ENCODE assay signal across 1 cellular context in genomic region chr11:130063398-130063797, GRCh38.
TF ChIP-seq lines count a peak whose summit lies in the region.

No MANE protein-coding gene starts in this region.

TF ChIP-seq in K562, 482 proteins besides CTCF, POLR2A, EP300 and RAD21 (continues in another document):
- TF ChIP-seq ZSCAN32 (CRISPR knock-in tag; IDR thresholded peaks at IDR 0.05), result no peak
- TF ChIP-seq CGGBP1 (CRISPR knock-in tag; IDR thresholded peaks at IDR 0.05), result no peak
- TF ChIP-seq KDM4B (IDR thresholded peaks at IDR 0.05; ENCODE audit: borderline replicate concordance in 2 of 2, low read depth in 1 of 2), result no peak
- no peak for TF ChIP-seq ZNF395 (CRISPR knock-in tag; IDR thresholded peaks at IDR 0.05)
- TF ChIP-seq RAD51 (IDR thresholded peaks at IDR 0.05; ENCODE audit: borderline replicate concordance, low read depth), result no peak
- TF ChIP-seq BCL6 (CRISPR knock-in tag; IDR thresholded peaks at IDR 0.05), result no peak
- no peak for TF ChIP-seq MLLT1 (IDR thresholded peaks at IDR 0.05)
- TF ChIP-seq ZBTB8A (IDR thresholded peaks at IDR 0.05; ENCODE audit: partially characterized antibody), result no peak
- TF ChIP-seq SMARCA5 (IDR thresholded peaks at IDR 0.05), result peak; percentile 86
- no peak for TF ChIP-seq NKRF (IDR thresholded peaks at IDR 0.05; ENCODE audit: borderline replicate concordance)
- TF ChIP-seq MITF (IDR thresholded peaks at IDR 0.05), result no peak
- TF ChIP-seq ELF1 (tag; IDR thresholded peaks at IDR 0.05), result no peak
- TF ChIP-seq CCNT2 (IDR thresholded peaks at IDR 0.05; ENCODE audit: borderline replicate concordance, extremely low read depth, insufficient read length, low read depth, low read length), result no peak
- TF ChIP-seq CSDE1 (IDR thresholded peaks at IDR 0.05), result no peak
- TF ChIP-seq CBX3 (IDR thresholded peaks at IDR 0.05; ENCODE audit: borderline replicate concordance in 1 of 2, low read length in 2 of 2), result 0 out of 3 replicates have a peak, but pooled peaks of 1 of the 2 experiments have one; percentile 39
- TF ChIP-seq PTRF (tag; IDR thresholded peaks at IDR 0.05), result no peak
- TF ChIP-seq ADNP (tag; IDR thresholded peaks at IDR 0.05), result peak; percentile 98
- no peak for TF ChIP-seq PURB (CRISPR knock-in tag; IDR thresholded peaks at IDR 0.05; ENCODE audit: low read depth)
- TF ChIP-seq FOXJ3 (CRISPR knock-in tag; IDR thresholded peaks at IDR 0.05), result no peak
- TF ChIP-seq YY1 (IDR thresholded peaks at IDR 0.05; ENCODE audit: borderline replicate concordance in 1 of 3, control insufficient read depth in 1 of 3, extremely low read depth in 1 of 3, insufficient read depth in 3 of 3, insufficient read length in 1 of 3, insufficient replicate concordance in 2 of 3, low read depth in 1 of 3, low read length in 2 of 3), result no peak
- TF ChIP-seq KDM1A (IDR thresholded peaks at IDR 0.05), result peak; percentile 90 to 96
- TF ChIP-seq ZNF133 (CRISPR knock-in tag; IDR thresholded peaks at IDR 0.05), result no peak
- TF ChIP-seq RFX5 (IDR thresholded peaks at IDR 0.05; ENCODE audit: low read depth, low read length), result no peak
- no peak for TF ChIP-seq XRCC4 (IDR thresholded peaks at IDR 0.05; ENCODE audit: extremely low read depth, insufficient read depth, insufficient read length)
- no peak for TF ChIP-seq ZNF23 (CRISPR knock-in tag; IDR thresholded peaks at IDR 0.05)
- no peak for TF ChIP-seq TSHZ1 (CRISPR knock-in tag; IDR thresholded peaks at IDR 0.05)
- TF ChIP-seq RERE (CRISPR knock-in tag; IDR thresholded peaks at IDR 0.05; ENCODE audit: borderline replicate concordance), result no peak
- TF ChIP-seq CC2D1A (IDR thresholded peaks at IDR 0.05), result 0 out of 2 replicates have a peak, but pooled peaks have one; percentile 20
- no peak for TF ChIP-seq ZNF644 (tag; IDR thresholded peaks at IDR 0.05; ENCODE audit: low read depth)
- no peak for TF ChIP-seq CBX8 (IDR thresholded peaks at IDR 0.05; ENCODE audit: borderline replicate concordance, extremely low read depth, low read depth, low read length, poor library complexity, severe bottlenecking)
- peak; percentile 98 for TF ChIP-seq RBM25 (IDR thresholded peaks at IDR 0.05; ENCODE audit: low read depth, low read length, severe bottlenecking)
- TF ChIP-seq ASH1L (IDR thresholded peaks at IDR 0.05; ENCODE audit: borderline replicate concordance, low read depth, partially characterized antibody), result no peak
- TF ChIP-seq NFATC3 (IDR thresholded peaks at IDR 0.05), result no peak
- TF ChIP-seq HOXB6 (CRISPR knock-in tag; IDR thresholded peaks at IDR 0.05; ENCODE audit: borderline replicate concordance), result no peak
- no peak for TF ChIP-seq KAT8 (IDR thresholded peaks at IDR 0.05; ENCODE audit: low read depth)
- no peak for TF ChIP-seq ZNF146 (CRISPR knock-in tag; IDR thresholded peaks at IDR 0.05; ENCODE audit: unreplicated experiment)
- TF ChIP-seq RB1 (IDR thresholded peaks at IDR 0.05; ENCODE audit: low read depth), result no peak
- no peak for TF ChIP-seq TEAD2 (tag; IDR thresholded peaks at IDR 0.05)
- no peak for TF ChIP-seq HMBOX1 (IDR thresholded peaks at IDR 0.05)
- TF ChIP-seq CHD4 (IDR thresholded peaks at IDR 0.05; ENCODE audit: insufficient read depth, insufficient replicate concordance, low read depth, low read length, poor library complexity, severe bottlenecking), result peak; percentile 96
- TF ChIP-seq ZNF699 (CRISPR knock-in tag; IDR thresholded peaks at IDR 0.05; ENCODE audit: insufficient replicate concordance), result no peak
- TF ChIP-seq POLR2B (IDR thresholded peaks at IDR 0.05; ENCODE audit: low read depth, partially characterized antibody), result no peak
- peak; percentile 99 for TF ChIP-seq BCOR (IDR thresholded peaks at IDR 0.05)
- TF ChIP-seq HEY1 (CRISPR knock-in tag; IDR thresholded peaks at IDR 0.05; ENCODE audit: borderline replicate concordance), result no peak
- TF ChIP-seq CBX1 (IDR thresholded peaks at IDR 0.05; ENCODE audit: low read depth), result 0 out of 2 replicates have a peak, but pooled peaks have one; percentile 54
- TF ChIP-seq ZBTB17 (CRISPR knock-in tag; IDR thresholded peaks at IDR 0.05), result no peak
- TF ChIP-seq IRF9 (tag; IDR thresholded peaks at IDR 0.05), result no peak
- TF ChIP-seq RCOR1 (IDR thresholded peaks at IDR 0.05; ENCODE audit: borderline replicate concordance in 1 of 2, low read depth in 2 of 2, low read length in 2 of 2), result peak in 1 of 2 experiments; percentile 83; a peak in 2 of 4 replicates
- TF ChIP-seq HDGF (IDR thresholded peaks at IDR 0.05), result peak; percentile 68; the same call in 1 of the 2 replicates
- TF ChIP-seq ZNF436 (CRISPR knock-in tag; IDR thresholded peaks at IDR 0.05), result no peak
